ENCODE assay signal across 1 cellular context in genomic region chr9:35669331-35670145, GRCh38.
TF ChIP-seq lines count a peak whose summit lies in the region.

No MANE protein-coding gene starts in this region.

TF ChIP-seq in HepG2, 621 proteins besides CTCF, POLR2A, EP300 and RAD21 (continued from another document):
- no peak for TF ChIP-seq BCLAF1 (IDR thresholded peaks at IDR 0.05)
